Comparison of ENCODE assay signal across 1 cellular context in genomic region chr9:38107811-38108304, GRCh38.
TF ChIP-seq lines count a peak whose summit lies in the region.

No MANE protein-coding gene starts in this region.

TF ChIP-seq in GM23338, 12 proteins besides CTCF, POLR2A, EP300 and RAD21 (continued from another document):
- TF ChIP-seq, protein P1, sequence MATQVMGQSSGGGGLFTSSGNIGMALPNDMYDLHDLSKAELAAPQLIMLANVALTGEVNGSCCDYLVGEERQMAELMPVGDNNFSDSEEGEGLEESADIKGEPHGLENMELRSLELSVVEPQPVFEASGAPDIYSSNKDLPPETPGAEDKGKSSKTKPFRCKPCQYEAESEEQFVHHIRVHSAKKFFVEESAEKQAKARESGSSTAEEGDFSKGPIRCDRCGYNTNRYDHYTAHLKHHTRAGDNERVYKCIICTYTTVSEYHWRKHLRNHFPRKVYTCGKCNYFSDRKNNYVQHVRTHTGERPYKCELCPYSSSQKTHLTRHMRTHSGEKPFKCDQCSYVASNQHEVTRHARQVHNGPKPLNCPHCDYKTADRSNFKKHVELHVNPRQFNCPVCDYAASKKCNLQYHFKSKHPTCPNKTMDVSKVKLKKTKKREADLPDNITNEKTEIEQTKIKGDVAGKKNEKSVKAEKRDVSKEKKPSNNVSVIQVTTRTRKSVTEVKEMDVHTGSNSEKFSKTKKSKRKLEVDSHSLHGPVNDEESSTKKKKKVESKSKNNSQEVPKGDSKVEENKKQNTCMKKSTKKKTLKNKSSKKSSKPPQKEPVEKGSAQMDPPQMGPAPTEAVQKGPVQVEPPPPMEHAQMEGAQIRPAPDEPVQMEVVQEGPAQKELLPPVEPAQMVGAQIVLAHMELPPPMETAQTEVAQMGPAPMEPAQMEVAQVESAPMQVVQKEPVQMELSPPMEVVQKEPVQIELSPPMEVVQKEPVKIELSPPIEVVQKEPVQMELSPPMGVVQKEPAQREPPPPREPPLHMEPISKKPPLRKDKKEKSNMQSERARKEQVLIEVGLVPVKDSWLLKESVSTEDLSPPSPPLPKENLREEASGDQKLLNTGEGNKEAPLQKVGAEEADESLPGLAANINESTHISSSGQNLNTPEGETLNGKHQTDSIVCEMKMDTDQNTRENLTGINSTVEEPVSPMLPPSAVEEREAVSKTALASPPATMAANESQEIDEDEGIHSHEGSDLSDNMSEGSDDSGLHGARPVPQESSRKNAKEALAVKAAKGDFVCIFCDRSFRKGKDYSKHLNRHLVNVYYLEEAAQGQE (IDR thresholded peaks at IDR 0.05; ENCODE audit: unreplicated experiment) = no peak
- TF ChIP-seq NANOG (IDR thresholded peaks at IDR 0.05; ENCODE audit: borderline replicate concordance) (no peak), EZH2 (IDR thresholded peaks at IDR 0.05; ENCODE audit: low read depth, unreplicated experiment) (no peak), CREB1 (CRISPR knock-in tag; IDR thresholded peaks at IDR 0.05; ENCODE audit: low read depth) (no peak)
